ENCODE assay signal across 1 cellular context in the genomic region with DNA sequence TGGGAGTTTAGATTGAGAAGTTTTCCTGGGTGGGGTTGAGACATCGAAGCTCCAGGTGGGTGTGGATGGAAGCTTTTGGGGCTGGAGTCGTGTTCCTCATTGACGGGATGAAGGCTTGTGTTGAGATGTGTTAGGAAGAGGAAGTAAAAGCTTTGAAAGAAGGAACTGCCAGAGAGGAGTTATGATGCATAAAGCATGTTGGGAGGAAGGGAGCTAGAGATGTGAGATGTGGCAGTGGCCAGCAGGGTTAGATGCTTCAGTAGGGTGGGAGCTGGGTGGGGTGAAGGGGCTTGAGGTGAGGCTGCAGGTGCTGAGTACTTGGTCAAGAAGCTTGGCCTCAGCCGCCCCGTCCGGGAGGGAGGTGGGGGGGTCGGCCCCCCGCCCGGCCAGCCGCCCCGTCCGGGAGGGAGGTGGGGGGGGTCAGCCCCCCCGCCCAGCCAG.
TF ChIP-seq lines count a peak whose summit lies in the region.

No MANE protein-coding gene starts in this region.

TF ChIP-seq in SK-N-SH, 30 proteins besides CTCF, POLR2A, EP300 and RAD21 (continued from another document):
- TF ChIP-seq, protein P1, sequence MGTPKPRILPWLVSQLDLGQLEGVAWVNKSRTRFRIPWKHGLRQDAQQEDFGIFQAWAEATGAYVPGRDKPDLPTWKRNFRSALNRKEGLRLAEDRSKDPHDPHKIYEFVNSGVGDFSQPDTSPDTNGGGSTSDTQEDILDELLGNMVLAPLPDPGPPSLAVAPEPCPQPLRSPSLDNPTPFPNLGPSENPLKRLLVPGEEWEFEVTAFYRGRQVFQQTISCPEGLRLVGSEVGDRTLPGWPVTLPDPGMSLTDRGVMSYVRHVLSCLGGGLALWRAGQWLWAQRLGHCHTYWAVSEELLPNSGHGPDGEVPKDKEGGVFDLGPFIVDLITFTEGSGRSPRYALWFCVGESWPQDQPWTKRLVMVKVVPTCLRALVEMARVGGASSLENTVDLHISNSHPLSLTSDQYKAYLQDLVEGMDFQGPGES (IDR thresholded peaks at IDR 0.05; ENCODE audit: low read depth, low read length): no peak
- TF ChIP-seq MXI1 (IDR thresholded peaks at IDR 0.05; ENCODE audit: low read depth, low read length) (no peak), NRF1 (IDR thresholded peaks at IDR 0.05; ENCODE audit: low read depth, low read length) (no peak), TCF12 (IDR thresholded peaks at IDR 0.05) (no peak), EZH2phosphoT487 (IDR thresholded peaks at IDR 0.05; ENCODE audit: borderline replicate concordance, low read depth) (no peak), POLR2AphosphoS5 (IDR thresholded peaks at IDR 0.05; ENCODE audit: low read depth, low read length) (no peak), GABPA (IDR thresholded peaks at IDR 0.05; ENCODE audit: low read depth) (no peak), TAF1 (IDR thresholded peaks at IDR 0.05; ENCODE audit: borderline replicate concordance, low read depth, low read length) (no peak), RXRA (IDR thresholded peaks at IDR 0.05; ENCODE audit: borderline replicate concordance, low read depth) (no peak), GATA2 (CRISPR knock-in tag; IDR thresholded peaks at IDR 0.05) (no peak)
- TF ChIP-seq, protein P2, sequence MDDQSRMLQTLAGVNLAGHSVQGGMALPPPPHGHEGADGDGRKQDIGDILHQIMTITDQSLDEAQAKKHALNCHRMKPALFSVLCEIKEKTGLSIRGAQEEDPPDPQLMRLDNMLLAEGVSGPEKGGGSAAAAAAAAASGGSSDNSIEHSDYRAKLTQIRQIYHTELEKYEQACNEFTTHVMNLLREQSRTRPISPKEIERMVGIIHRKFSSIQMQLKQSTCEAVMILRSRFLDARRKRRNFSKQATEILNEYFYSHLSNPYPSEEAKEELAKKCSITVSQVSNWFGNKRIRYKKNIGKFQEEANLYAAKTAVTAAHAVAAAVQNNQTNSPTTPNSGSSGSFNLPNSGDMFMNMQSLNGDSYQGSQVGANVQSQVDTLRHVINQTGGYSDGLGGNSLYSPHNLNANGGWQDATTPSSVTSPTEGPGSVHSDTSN (IDR thresholded peaks at IDR 0.05): no peak
